ENCODE assay signal across 1 cellular context in the genomic region with DNA sequence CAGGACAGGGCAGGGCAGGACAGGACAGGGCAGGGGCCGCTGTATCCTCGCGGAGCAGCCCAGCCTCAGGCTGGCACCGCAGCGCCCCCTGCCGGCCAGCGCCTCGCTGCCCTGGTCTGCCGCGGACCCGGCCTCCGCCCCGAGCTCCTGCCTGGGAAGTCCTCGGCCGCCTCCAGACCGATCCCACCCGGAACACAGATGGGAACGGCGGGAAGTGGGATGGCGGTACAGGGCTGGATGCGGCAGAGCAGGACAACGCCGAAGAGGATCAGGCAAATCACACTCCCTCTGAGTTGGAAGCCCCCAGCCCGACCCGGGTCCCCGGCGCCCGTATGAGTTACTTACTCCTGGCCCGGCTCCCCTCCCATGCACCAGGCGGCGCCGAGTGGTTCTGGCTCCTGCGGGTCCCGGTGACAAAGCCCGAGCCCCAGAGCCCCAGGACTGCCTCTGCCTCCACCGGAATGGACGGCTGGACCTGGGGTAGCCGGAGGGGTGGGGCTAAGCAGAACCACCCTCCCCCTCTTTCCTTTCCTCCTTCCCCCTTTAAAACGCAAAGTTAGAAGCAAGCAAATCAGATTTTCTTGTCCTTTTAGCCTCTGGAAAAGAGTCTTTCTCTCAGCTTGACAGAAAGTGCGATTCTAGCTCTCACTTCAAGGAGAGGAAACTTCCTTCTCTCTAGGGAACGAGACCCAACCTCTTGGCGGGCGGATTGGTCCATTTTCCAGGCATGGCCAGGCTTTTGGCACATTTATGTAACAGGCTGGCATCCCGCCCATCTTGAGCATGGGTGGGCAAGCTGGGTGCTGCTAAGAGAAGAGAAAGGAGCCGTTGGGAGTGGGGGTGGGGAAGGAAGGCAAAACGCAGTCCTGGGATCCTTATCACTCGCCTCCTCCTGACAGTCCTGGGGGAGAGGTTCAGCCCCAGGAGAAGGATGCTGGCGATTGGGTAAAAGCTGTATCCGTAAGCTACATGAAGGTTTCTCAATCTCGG.
A peak's percentile ranks its signal among the peaks of the same experiment; 100 is the strongest.
TF ChIP-seq lines count a peak whose summit lies in the region.

A gene with protein sequence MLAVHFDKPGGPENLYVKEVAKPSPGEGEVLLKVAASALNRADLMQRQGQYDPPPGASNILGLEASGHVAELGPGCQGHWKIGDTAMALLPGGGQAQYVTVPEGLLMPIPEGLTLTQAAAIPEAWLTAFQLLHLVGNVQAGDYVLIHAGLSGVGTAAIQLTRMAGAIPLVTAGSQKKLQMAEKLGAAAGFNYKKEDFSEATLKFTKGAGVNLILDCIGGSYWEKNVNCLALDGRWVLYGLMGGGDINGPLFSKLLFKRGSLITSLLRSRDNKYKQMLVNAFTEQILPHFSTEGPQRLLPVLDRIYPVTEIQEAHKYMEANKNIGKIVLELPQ (minus strand): TSS at position 449 of the 990 bp plus-strand sequence. CDS start 508 bp downstream, outside the sequence.

TF ChIP-seq in HepG2, 621 proteins besides CTCF, POLR2A, EP300 and RAD21 (continued from another document and continues in another):
- TF ChIP-seq CREB3 (CRISPR knock-in tag; IDR thresholded peaks at IDR 0.05) (no peak), ZFP82 (CRISPR knock-in tag; IDR thresholded peaks at IDR 0.05; ENCODE audit: borderline replicate concordance) (peak; percentile 88; the same call in 1 of the 2 replicates), ZSCAN20 (CRISPR knock-in tag; IDR thresholded peaks at IDR 0.05; ENCODE audit: borderline replicate concordance) (peak; percentile 59; the same call in 1 of the 2 replicates), BORCS8-MEF2B (CRISPR knock-in tag; IDR thresholded peaks at IDR 0.05) (peak; percentile 79), CCAR2 (optimal IDR thresholded peaks at IDR 0.05; ENCODE audit: low read depth, low read length) (no peak), ZNF841 (CRISPR knock-in tag; IDR thresholded peaks at IDR 0.05; ENCODE audit: borderline replicate concordance) (0 out of 2 replicates have a peak, but pooled peaks have one; percentile 43), ARNTL (CRISPR knock-in tag; IDR thresholded peaks at IDR 0.05) (peak; percentile 58; the same call in 1 of the 2 replicates), ZNF10 (CRISPR knock-in tag; IDR thresholded peaks at IDR 0.05; ENCODE audit: borderline replicate concordance, low read depth) (no peak), DPF2 (CRISPR knock-in tag; IDR thresholded peaks at IDR 0.05; ENCODE audit: borderline replicate concordance, low read depth) (no peak; the same call in 1 of the 2 replicates), ZNF430 (CRISPR knock-in tag; IDR thresholded peaks at IDR 0.05) (peak; percentile 99), MAZ (IDR thresholded peaks at IDR 0.05; ENCODE audit: borderline replicate concordance, low read depth, low read length) (peak; percentile 6; the same call in 1 of the 2 replicates), MAZ (CRISPR knock-in tag; IDR thresholded peaks at IDR 0.05; ENCODE audit: low read depth) (peak; percentile 98), CBX5 (CRISPR knock-in tag; IDR thresholded peaks at IDR 0.05; ENCODE audit: borderline replicate concordance) (no peak; the same call in 1 of the 2 replicates), ZNF253 (CRISPR knock-in tag; IDR thresholded peaks at IDR 0.05; ENCODE audit: borderline replicate concordance) (no peak), ZSCAN21 (CRISPR knock-in tag; IDR thresholded peaks at IDR 0.05; ENCODE audit: borderline replicate concordance) (peak; percentile 96), ZNF724P (CRISPR knock-in tag; IDR thresholded peaks at IDR 0.05; ENCODE audit: borderline replicate concordance) (peak; percentile 31; the same call in 1 of the 2 replicates), MBNL3 (CRISPR knock-in tag; conservative IDR thresholded peaks at IDR 0.05) (no peak; the same call in 1 of the 2 replicates), ZNF746 (CRISPR knock-in tag; IDR thresholded peaks at IDR 0.05) (no peak; the same call in none of the 2 replicates), KAT7 (CRISPR knock-in tag; IDR thresholded peaks at IDR 0.05; ENCODE audit: borderline replicate concordance) (peak; percentile 87; the same call in 1 of the 2 replicates), POLR2AphosphoS2 (IDR thresholded peaks at IDR 0.05; ENCODE audit: low read depth, low read length) (no peak), KLF15 (CRISPR knock-in tag; IDR thresholded peaks at IDR 0.05; ENCODE audit: borderline replicate concordance) (no peak; the same call in 1 of the 2 replicates), THAP11 (CRISPR knock-in tag; IDR thresholded peaks at IDR 0.05) (peak; percentile 65), ZNF577 (CRISPR knock-in tag; IDR thresholded peaks at IDR 0.05; ENCODE audit: borderline replicate concordance, low read depth) (no peak), SRSF1 (optimal IDR thresholded peaks at IDR 0.05; ENCODE audit: low read depth, low read length) (peak; percentile 34), ZNF460 (CRISPR knock-in tag; IDR thresholded peaks at IDR 0.05; ENCODE audit: borderline replicate concordance) (no peak; the same call in 1 of the 2 replicates), ZBTB20 (CRISPR knock-in tag; IDR thresholded peaks at IDR 0.05; ENCODE audit: borderline replicate concordance, low read depth) (no peak), ZMAT3 (CRISPR knock-in tag; conservative IDR thresholded peaks at IDR 0.05) (peak; percentile 93), ZNF431 (CRISPR knock-in tag; IDR thresholded peaks at IDR 0.05; ENCODE audit: borderline replicate concordance, low read depth) (peak; percentile 94), NFKB2 (CRISPR knock-in tag; IDR thresholded peaks at IDR 0.05; ENCODE audit: borderline replicate concordance) (peak; percentile 93; the same call in 1 of the 2 replicates), SRSF9 (IDR thresholded peaks at IDR 0.05; ENCODE audit: borderline replicate concordance, insufficient read depth, low read depth, low read length, poor library complexity, severe bottlenecking) (no peak), HIVEP1 (CRISPR knock-in tag; IDR thresholded peaks at IDR 0.05) (peak; percentile 34; the same call in 1 of the 2 replicates), SAP130 (CRISPR knock-in tag; IDR thresholded peaks at IDR 0.05; ENCODE audit: low read depth) (peak; percentile 61), RFX1 (IDR thresholded peaks at IDR 0.05) (no peak), BCL6 (CRISPR knock-in tag; IDR thresholded peaks at IDR 0.05) (peak; percentile 31), NCOA2 (CRISPR knock-in tag; IDR thresholded peaks at IDR 0.05) (0 out of 2 replicates have a peak, but pooled peaks have one; percentile 17), KMT2B (CRISPR knock-in tag; IDR thresholded peaks at IDR 0.05) (peak; percentile 28; the same call in 1 of the 2 replicates), ISX (CRISPR knock-in tag; conservative IDR thresholded peaks at IDR 0.05) (0 out of 2 replicates have a peak, but pooled peaks have one; percentile 10), ZNF761 (CRISPR knock-in tag; conservative IDR thresholded peaks at IDR 0.05) (0 out of 2 replicates have a peak, but pooled peaks have one; percentile 26), MTF2 (CRISPR knock-in tag; IDR thresholded peaks at IDR 0.05; ENCODE audit: borderline replicate concordance) (no peak; the same call in 1 of the 2 replicates), TBX2 (CRISPR knock-in tag; IDR thresholded peaks at IDR 0.05; ENCODE audit: borderline replicate concordance) (peak; percentile 77; the same call in 1 of the 2 replicates), SMAD1 (CRISPR knock-in tag; IDR thresholded peaks at IDR 0.05; ENCODE audit: borderline replicate concordance, low read depth) (peak; percentile 96; the same call in 1 of the 2 replicates), ZNF124 (CRISPR knock-in tag; IDR thresholded peaks at IDR 0.05) (peak; percentile 48; the same call in 1 of the 2 replicates), MAFG (CRISPR knock-in tag; IDR thresholded peaks at IDR 0.05) (no peak), FOXK2 (IDR thresholded peaks at IDR 0.05) (no peak), IKZF1 (IDR thresholded peaks at IDR 0.05) (no peak), NR3C1 (CRISPR knock-in tag; IDR thresholded peaks at IDR 0.05) (no peak), PHF8 (CRISPR knock-in tag; IDR thresholded peaks at IDR 0.05) (peak; percentile 84), ATRX (CRISPR knock-in tag; IDR thresholded peaks at IDR 0.05; ENCODE audit: borderline replicate concordance) (no peak), ZNF552 (CRISPR knock-in tag; IDR thresholded peaks at IDR 0.05; ENCODE audit: borderline replicate concordance) (no peak; the same call in 1 of the 2 replicates), NFIB (CRISPR knock-in tag; IDR thresholded peaks at IDR 0.05; ENCODE audit: borderline replicate concordance) (no peak), ZBTB21 (CRISPR knock-in tag; IDR thresholded peaks at IDR 0.05) (no peak), GATAD2A (CRISPR knock-in tag; IDR thresholded peaks at IDR 0.05) (peak; percentile 63; the same call in 1 of the 2 replicates), SYNCRIP (IDR thresholded peaks at IDR 0.05; ENCODE audit: insufficient read depth, low read depth, low read length) (no peak), SCMH1 (CRISPR knock-in tag; IDR thresholded peaks at IDR 0.05; ENCODE audit: borderline replicate concordance) (no peak), HNRNPK (IDR thresholded peaks at IDR 0.05; ENCODE audit: low read depth, low read length, poor library complexity, severe bottlenecking) (peak; percentile 96), KDM2A (CRISPR knock-in tag; IDR thresholded peaks at IDR 0.05; ENCODE audit: borderline replicate concordance, low read depth) (peak; percentile 93), ZNF674 (CRISPR knock-in tag; IDR thresholded peaks at IDR 0.05; ENCODE audit: low read depth) (peak; percentile 87; the same call in 1 of the 2 replicates), HOXD1 (CRISPR knock-in tag; IDR thresholded peaks at IDR 0.05) (peak; percentile 60), TEAD3 (CRISPR knock-in tag; optimal IDR thresholded peaks at IDR 0.05; ENCODE audit: borderline replicate concordance) (no peak), POGK (CRISPR knock-in tag; conservative IDR thresholded peaks at IDR 0.05) (peak; percentile 77), NFE2L1 (CRISPR knock-in tag; IDR thresholded peaks at IDR 0.05; ENCODE audit: borderline replicate concordance) (no peak), ZFP36L2 (CRISPR knock-in tag; IDR thresholded peaks at IDR 0.05) (0 out of 2 replicates have a peak, but pooled peaks have one; percentile 27), ZNF326 (CRISPR knock-in tag; IDR thresholded peaks at IDR 0.05; ENCODE audit: borderline replicate concordance) (no peak), ARNT (IDR thresholded peaks at IDR 0.05) (no peak), LCORL (IDR thresholded peaks at IDR 0.05) (no peak), LCORL (CRISPR knock-in tag; IDR thresholded peaks at IDR 0.05) (peak; percentile 99), ZNF451 (CRISPR knock-in tag; IDR thresholded peaks at IDR 0.05) (peak; percentile 71)
- TF ChIP-seq, protein P1, sequence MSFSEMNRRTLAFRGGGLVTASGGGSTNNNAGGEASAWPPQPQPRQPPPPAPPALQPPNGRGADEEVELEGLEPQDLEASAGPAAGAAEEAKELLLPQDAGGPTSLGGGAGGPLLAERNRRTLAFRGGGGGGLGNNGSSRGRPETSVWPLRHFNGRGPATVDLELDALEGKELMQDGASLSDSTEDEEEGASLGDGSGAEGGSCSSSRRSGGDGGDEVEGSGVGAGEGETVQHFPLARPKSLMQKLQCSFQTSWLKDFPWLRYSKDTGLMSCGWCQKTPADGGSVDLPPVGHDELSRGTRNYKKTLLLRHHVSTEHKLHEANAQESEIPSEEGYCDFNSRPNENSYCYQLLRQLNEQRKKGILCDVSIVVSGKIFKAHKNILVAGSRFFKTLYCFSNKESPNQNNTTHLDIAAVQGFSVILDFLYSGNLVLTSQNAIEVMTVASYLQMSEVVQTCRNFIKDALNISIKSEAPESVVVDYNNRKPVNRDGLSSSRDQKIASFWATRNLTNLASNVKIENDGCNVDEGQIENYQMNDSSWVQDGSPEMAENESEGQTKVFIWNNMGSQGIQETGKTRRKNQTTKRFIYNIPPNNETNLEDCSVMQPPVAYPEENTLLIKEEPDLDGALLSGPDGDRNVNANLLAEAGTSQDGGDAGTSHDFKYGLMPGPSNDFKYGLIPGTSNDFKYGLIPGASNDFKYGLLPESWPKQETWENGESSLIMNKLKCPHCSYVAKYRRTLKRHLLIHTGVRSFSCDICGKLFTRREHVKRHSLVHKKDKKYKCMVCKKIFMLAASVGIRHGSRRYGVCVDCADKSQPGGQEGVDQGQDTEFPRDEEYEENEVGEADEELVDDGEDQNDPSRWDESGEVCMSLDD (CRISPR knock-in tag; IDR thresholded peaks at IDR 0.05; ENCODE audit: borderline replicate concordance) = peak; percentile 60
- TF ChIP-seq, protein P2, sequence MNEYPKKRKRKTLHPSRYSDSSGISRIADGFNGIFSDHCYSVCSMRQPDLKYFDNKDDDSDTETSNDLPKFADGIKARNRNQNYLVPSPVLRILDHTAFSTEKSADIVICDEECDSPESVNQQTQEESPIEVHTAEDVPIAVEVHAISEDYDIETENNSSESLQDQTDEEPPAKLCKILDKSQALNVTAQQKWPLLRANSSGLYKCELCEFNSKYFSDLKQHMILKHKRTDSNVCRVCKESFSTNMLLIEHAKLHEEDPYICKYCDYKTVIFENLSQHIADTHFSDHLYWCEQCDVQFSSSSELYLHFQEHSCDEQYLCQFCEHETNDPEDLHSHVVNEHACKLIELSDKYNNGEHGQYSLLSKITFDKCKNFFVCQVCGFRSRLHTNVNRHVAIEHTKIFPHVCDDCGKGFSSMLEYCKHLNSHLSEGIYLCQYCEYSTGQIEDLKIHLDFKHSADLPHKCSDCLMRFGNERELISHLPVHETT (CRISPR knock-in tag; conservative IDR thresholded peaks at IDR 0.05) = no peak; the same call in 1 of the 2 replicates
